ENCODE assay signal across 2 cellular contexts in genomic region chr13:66895780-66896179, GRCh38.
TF ChIP-seq lines count a peak whose summit lies in the region.

No MANE protein-coding gene starts in this region.

TF ChIP-seq in SK-N-SH, 30 proteins besides CTCF, POLR2A, EP300 and RAD21 (continued from another document):
- TF ChIP-seq YY1 (IDR thresholded peaks at IDR 0.05; ENCODE audit: low read depth) (no peak), GATA2 (CRISPR knock-in tag; IDR thresholded peaks at IDR 0.05) (peak; percentile 93), TEAD4 (IDR thresholded peaks at IDR 0.05; ENCODE audit: borderline replicate concordance, insufficient read depth) (no peak), JUND (IDR thresholded peaks at IDR 0.05) (no peak), POLR2AphosphoS5 (IDR thresholded peaks at IDR 0.05; ENCODE audit: low read depth, low read length) (no peak)
TF ChIP-seq in SK-N-SH: peak in this region for 3.

TF ChIP-seq in SK-N-SH treated with all-trans-retinoic acid at 6 μM for 48 hours, 23 proteins besides CTCF, POLR2A, EP300 and RAD21 (continued from another document):
- TF ChIP-seq ZFP30 (CRISPR knock-in tag; IDR thresholded peaks at IDR 0.05) = no peak
- no peak for TF ChIP-seq CSDC2 (CRISPR knock-in tag; IDR thresholded peaks at IDR 0.05)
